8 cellular contexts compared by ENCODE assay signal in genomic region chr4:119454491-119455270, GRCh38.
DNase-seq lines count a peak whose midpoint lies in the region; ATAC-seq, FAIRE-seq and TF ChIP-seq lines count a peak whose summit lies in the region.
"Not testable (repeated sequence)": the region's sequence is repeated elsewhere in the genome, so short reads cannot be mapped to it uniquely, and the experiment has no call there.

No MANE protein-coding gene starts in this region.

- H3K4me3 ChIP-seq in heart right ventricle (peak overlapping the region; percentile 63 to 91 (median 78)), upper lobe of left lung (peak overlapping the region; percentile 60 to 81 (median 68))

- WGBS in heart right ventricle, 2 donors: 0% methylated on average over 70 to 79 of the region's 80 CpGs
- 0% methylated on average over 41 of the region's 80 CpGs; no CpG with 5 or more reads in 1 of the 2 donors for WGBS in upper lobe of left lung, 2 donors

- not testable (repeated sequence) for FAIRE-seq in GM12892 (lab: Jason Lieb, UNC)

- DNase-seq in GM12892 (ENCODE audit: insufficient read length) (peak; percentile 72), NCI-H1436 (lab: John Stamatoyannopoulos, UW) (peak; percentile 92), SW480 (ENCODE audit: low spot score) (peak; percentile 89), amniotic epithelial cell (ENCODE audit: low read depth) (peak; percentile 89), heart right ventricle (peak; percentile 93 to 95), posterior cingulate gyrus (peak; percentile 85 to 99 (median 96)), upper lobe of left lung (peak; percentile 97 to 99)

- peak overlapping the region; percentile 79 to 98 (median 92) for H3K27ac ChIP-seq in heart right ventricle
- peak overlapping the region; percentile 87 to 95 (median 91) for H3K27ac ChIP-seq in upper lobe of left lung

- peak in 1 of 4 donors; percentile 89 for TF ChIP-seq EP300 in upper lobe of left lung (IDR thresholded peaks at IDR 0.05)

- H3K27me3 ChIP-seq in heart right ventricle, upper lobe of left lung: not testable (repeated sequence)

- not testable (repeated sequence) for H3K36me3 ChIP-seq in heart right ventricle, upper lobe of left lung

- peak; percentile 100 for ATAC-seq in HG02840 (IDR thresholded peaks at IDR 0.05; ENCODE audit: low FRiP score, unreplicated experiment)
- ATAC-seq in heart right ventricle: peak; percentile 100
- peak; percentile 100 for ATAC-seq in upper lobe of left lung (ENCODE audit: low FRiP score in 2 of 2)

- H3K4me1 ChIP-seq in heart right ventricle, upper lobe of left lung: not testable (repeated sequence)

- TF ChIP-seq POLR2A in GM12892 (IDR thresholded peaks at IDR 0.05; ENCODE audit: low read depth, low read length) (peak; percentile 53; the same call in 1 of the 2 replicates), upper lobe of left lung (IDR thresholded peaks at IDR 0.05) (peak; percentile 65 to 90 (median 76))

- peak in 3 of 9 donors; percentile 22 to 38 (median 27) for TF ChIP-seq CTCF in heart right ventricle (IDR thresholded peaks at IDR 0.05)
- TF ChIP-seq CTCF in upper lobe of left lung (IDR thresholded peaks at IDR 0.05): peak in 5 of 6 experiments; percentile 15 to 82 (median 62)

- H3K9me3 ChIP-seq in heart right ventricle, upper lobe of left lung: not testable (repeated sequence)

- intact Hi-C loops in heart right ventricle (cut with DNase I): loop anchor here in 2 of 10 donors (5.0 kb wide), 2 partner anchors 122 to 142 kb away; no protein-coding TSS in a partner anchor
- intact Hi-C loops in posterior cingulate gyrus (cut with DNase I): not testable (repeated sequence)

Comparison
In these comparisons a context has a peak if more than half of its experiments do, and no peak if none do; other contexts are left out.
1. Peak in every context shown above with its lines: DNase-seq, ATAC-seq, H3K4me3 ChIP-seq and H3K27ac ChIP-seq.